Comparison of ENCODE assay signal across 21 cellular contexts in genomic region chr5:153626836-153627235, GRCh38.
DNase-seq lines count a peak whose midpoint lies in the region; ATAC-seq and TF ChIP-seq lines count a peak whose summit lies in the region.
"Had no signal": no experiment of that assay in that cellular context is flagged by ENCODE, and none has a peak within 500 bp of the region (broad histone marks: within the 10 kb centered on the region; RNA-seq: fewer than 3 reads in every experiment).

No MANE protein-coding gene starts in this region.

- H3K27me3 Mint-ChIP-seq in natural killer cell treated with Interleukin-12 subunit alpha and Interleukin-12 subunit beta and Interleukin-15 and Interleukin-18, amount 100 ng/mL, for 72 hours = peaks cover 0 to 3% of the 10 kb centered on the region in 2 donors

- peak overlapping the region; percentile 2 for H3K4me3 ChIP-seq in OCI-LY7 (ENCODE audit: low read depth, low read length, poor library complexity, severe bottlenecking)
- H3K4me3 ChIP-seq in mesenchymal stem cell (ENCODE audit: insufficient read depth in 1 of 2, low read depth in 1 of 2, low read length in 2 of 2) = no peak overlapping the region
- H3K4me3 ChIP-seq: BLaER1, GM12878, K562, SJSA1 had no signal

- peak overlapping the region; percentile 64 for H4K8ac ChIP-seq in mesenchymal stem cell (ENCODE audit: low read length)

- no peak overlapping the region for H3K23ac ChIP-seq in mesenchymal stem cell (ENCODE audit: low read length in 2 of 2)

- no peak overlapping the region for H2BK5ac ChIP-seq in mesenchymal stem cell (ENCODE audit: low read depth, low read length, poor library complexity, severe bottlenecking)

- no peak overlapping the region for H3K14ac ChIP-seq in mesenchymal stem cell (ENCODE audit: low read length in 2 of 2)

- H2BK15ac ChIP-seq in mesenchymal stem cell (ENCODE audit: low read depth, poor library complexity, severe bottlenecking) = no peak overlapping the region

- H3K36me3 Mint-ChIP-seq in natural killer cell treated with Interleukin-12 subunit alpha and Interleukin-12 subunit beta and Interleukin-15 and Interleukin-18, amount 100 ng/mL, for 72 hours = no peaks in the 10 kb centered on the region
- H3K36me3 Mint-ChIP-seq: CD4-positive, alpha-beta memory T cell had no signal

- DNase-seq in OCI-LY7 (ENCODE audit: low spot score) (no peak), mesenchymal stem cell (no peak), midbrain (lab: John Stamatoyannopoulos, UW) (no peak), NCI-H526 treated with DMSO at 0.1 percent for 48 hours (lab: John Stamatoyannopoulos, UW) (no peak)
- no peak for DNase-seq in natural killer cell treated with Interleukin-12 subunit alpha and Interleukin-12 subunit beta and Interleukin-15 and Interleukin-18, amount 100 ng/mL, for 72 hours (ENCODE audit: low spot score)
- DNase-seq: ACHN; CD4-positive, alpha-beta memory T cell; DND-41; H9; NCI-H1092 treated with DMSO at 0.1 percent for 48 hours; NCI-H1436 treated with DMSO at 0.1 percent for 48 hours; NCI-H1930; T-helper 1 cell had no signal

- H3K27ac Mint-ChIP-seq in natural killer cell treated with Interleukin-12 subunit alpha and Interleukin-12 subunit beta and Interleukin-15 and Interleukin-18, amount 100 ng/mL, for 72 hours = no peak overlapping the region
- H3K27ac Mint-ChIP-seq: CD4-positive, alpha-beta memory T cell; H9 had no signal

- H2BK12ac ChIP-seq in mesenchymal stem cell (ENCODE audit: low read length in 2 of 2) = peak overlapping the region in 1 of 2 experiments; percentile 59

- H3K4me3 Mint-ChIP-seq in natural killer cell treated with Interleukin-12 subunit alpha and Interleukin-12 subunit beta and Interleukin-15 and Interleukin-18, amount 100 ng/mL, for 72 hours = no peak overlapping the region
- H3K4me3 Mint-ChIP-seq: CD4-positive, alpha-beta memory T cell; H9 had no signal

- H3K36me3 ChIP-seq in OCI-LY7 (ENCODE audit: insufficient read depth, low read length) (no peaks in the 10 kb centered on the region), mesenchymal stem cell (ENCODE audit: control insufficient read depth in 1 of 2, insufficient read depth in 2 of 2, low read depth in 1 of 2, low read length in 2 of 2) (no peaks in the 10 kb centered on the region)
- H3K36me3 ChIP-seq: BLaER1, SJSA1 had no signal

- POLR2A ChIA-PET in OCI-LY7 (lab: Charles Lee) = interaction anchor here (0.6 to 6.7 kb wide), 13 partner anchors 8 to 660 kb away, joined by 3 to 28 read pairs (median 4); no protein-coding TSS in a partner anchor

- no peaks in the 10 kb centered on the region for H3K79me2 ChIP-seq in OCI-LY7 (ENCODE audit: insufficient read depth, low read depth, low read length)

- H3K27ac ChIP-seq in OCI-LY7 (ENCODE audit: low read depth, low read length, poor library complexity, severe bottlenecking) (peak overlapping the region; percentile 5), mesenchymal stem cell (ENCODE audit: low read length, poor library complexity, severe bottlenecking) (no peak overlapping the region)
- H3K27ac ChIP-seq: BLaER1, SJSA1 had no signal

- intact Hi-C loops in OCI-LY7 (cut with micrococcal nuclease; ENCODE audit: unreplicated experiment) = no loop called here

- no peak overlapping the region for H2AK5ac ChIP-seq in mesenchymal stem cell (ENCODE audit: low read length, severe bottlenecking)

- H3K9me3 ChIP-seq in OCI-LY7 (ENCODE audit: low read length) = no peaks in the 10 kb centered on the region
- H3K9me3 ChIP-seq in mesenchymal stem cell (ENCODE audit: control insufficient read depth, low read length) = no peaks in the 10 kb centered on the region
- H3K9me3 ChIP-seq: BLaER1, SJSA1 had no signal

- no peaks in the 10 kb centered on the region for H4K20me1 ChIP-seq in OCI-LY7 (ENCODE audit: insufficient read depth, low read length)
- H4K20me1 ChIP-seq: BLaER1 had no signal

- ATAC-seq in GM18909 (IDR thresholded peaks at IDR 0.05; ENCODE audit: poor library complexity, unreplicated experiment) (peak; percentile 35), HG02798 (IDR thresholded peaks at IDR 0.05; ENCODE audit: poor library complexity, unreplicated experiment) (peak; percentile 27), GM21619 (IDR thresholded peaks at IDR 0.05; ENCODE audit: unreplicated experiment) (no peak)
- ATAC-seq in natural killer cell treated with Interleukin-12 subunit alpha and Interleukin-12 subunit beta and Interleukin-15 and Interleukin-18, amount 100 ng/mL, for 72 hours = no peak
- ATAC-seq: GM12878, K562, Panc1 had no signal

- no peaks in the 10 kb centered on the region for H3K79me1 ChIP-seq in mesenchymal stem cell (replicated peaks; ENCODE audit: low read length, poor library complexity, severe bottlenecking)

- H3K27me3 ChIP-seq in mesenchymal stem cell (ENCODE audit: control insufficient read depth in 1 of 2, insufficient read depth in 1 of 2, low read length in 2 of 2) = no peaks in the 10 kb centered on the region
- H3K27me3 ChIP-seq: BLaER1, SJSA1 had no signal

- no peak overlapping the region for H2BK120ac ChIP-seq in mesenchymal stem cell (ENCODE audit: low read depth, low read length)

- H3K9me3 Mint-ChIP-seq in natural killer cell treated with Interleukin-12 subunit alpha and Interleukin-12 subunit beta and Interleukin-15 and Interleukin-18, amount 100 ng/mL, for 72 hours = no peaks in the 10 kb centered on the region
- H3K9me3 Mint-ChIP-seq: H9 had no signal

- H3K4ac ChIP-seq in mesenchymal stem cell (ENCODE audit: low read depth in 1 of 2, low read length in 2 of 2) = peak overlapping the region in 1 of 2 experiments; percentile 69

- peak overlapping the region; percentile 64 for H3K4me2 ChIP-seq in OCI-LY7 (ENCODE audit: low read length)
- H3K4me2 ChIP-seq in mesenchymal stem cell (ENCODE audit: low read length, poor library complexity, severe bottlenecking) = no peak overlapping the region
- H3K4me2 ChIP-seq: BLaER1 had no signal

- H3K9ac ChIP-seq in mesenchymal stem cell (ENCODE audit: low read length) = no peak overlapping the region
- H3K9ac ChIP-seq: BLaER1 had no signal

- TF ChIP-seq CTCF in OCI-LY7 (conservative IDR thresholded peaks at IDR 0.05; ENCODE audit: low read length) = no peak

- H3K4me1 ChIP-seq in OCI-LY7 (ENCODE audit: insufficient read depth, low read length, poor library complexity, severe bottlenecking) = peaks cover 74% of the 10 kb centered on the region
- H3K4me1 ChIP-seq in mesenchymal stem cell (ENCODE audit: control insufficient read depth, insufficient read depth, low read depth, low read length) = peaks cover 6% of the 10 kb centered on the region

- WGBS in mesenchymal stem cell = 92% methylated on average over 1 of the region's 2 CpGs

- H2AFZ ChIP-seq in OCI-LY7 (ENCODE audit: low read length) = peak overlapping the region; percentile 95
- no peak overlapping the region for H2AFZ ChIP-seq in mesenchymal stem cell (ENCODE audit: low read depth, low read length)

- CTCF ChIA-PET in OCI-LY7 (lab: Charles Lee; ENCODE audit: unreplicated experiment) = interaction anchor here (0.5 to 1.1 kb wide), 3 partner anchors 21 to 141 kb away, joined by 3 to 8 read pairs (median 3); no protein-coding TSS in a partner anchor

- peak overlapping the region in 1 of 2 experiments; percentile 75 for H3K18ac ChIP-seq in mesenchymal stem cell (ENCODE audit: low read depth in 1 of 2, low read length in 2 of 2)

- no TSS peak for BruUV-seq in OCI-LY7 (replicated peaks; lab: Mats Ljungman, UMichigan)

- H3K4me1 Mint-ChIP-seq in natural killer cell treated with Interleukin-12 subunit alpha and Interleukin-12 subunit beta and Interleukin-15 and Interleukin-18, amount 100 ng/mL, for 72 hours (ENCODE audit: low read depth in 2 of 2) = no peaks in the 10 kb centered on the region
- H3K4me1 Mint-ChIP-seq: CD4-positive, alpha-beta memory T cell had no signal

- H4K91ac ChIP-seq in mesenchymal stem cell (ENCODE audit: low read length) = peak overlapping the region; percentile 41

- H3K9me2 ChIP-seq in OCI-LY7 (ENCODE audit: insufficient read depth, low read length) = no peaks in the 10 kb centered on the region

Comparison
In these comparisons a context has a peak if more than half of its experiments do, and no peak if none do; other contexts are left out.
1. ATAC-seq: peak in GM18909 (single experiment) and HG02798 (single experiment); none in GM21619 (single experiment) and natural killer cell treated with Interleukin-12 subunit alpha and Interleukin-12 subunit beta and Interleukin-15 and Interleukin-18, amount 100 ng/mL, for 72 hours (0 of 2).